ENCODE assay signal across 1 cellular context in genomic region chr14:74302160-74302628, GRCh38.
TF ChIP-seq lines count a peak whose summit lies in the region.

No MANE protein-coding gene starts in this region.

TF ChIP-seq in K562, 482 proteins besides CTCF, POLR2A, EP300 and RAD21 (continued from another document):
- no peak for TF ChIP-seq SAFB (IDR thresholded peaks at IDR 0.05; ENCODE audit: borderline replicate concordance, low read depth, low read length)
